ENCODE assay signal across 12 cellular contexts in the genomic region with DNA sequence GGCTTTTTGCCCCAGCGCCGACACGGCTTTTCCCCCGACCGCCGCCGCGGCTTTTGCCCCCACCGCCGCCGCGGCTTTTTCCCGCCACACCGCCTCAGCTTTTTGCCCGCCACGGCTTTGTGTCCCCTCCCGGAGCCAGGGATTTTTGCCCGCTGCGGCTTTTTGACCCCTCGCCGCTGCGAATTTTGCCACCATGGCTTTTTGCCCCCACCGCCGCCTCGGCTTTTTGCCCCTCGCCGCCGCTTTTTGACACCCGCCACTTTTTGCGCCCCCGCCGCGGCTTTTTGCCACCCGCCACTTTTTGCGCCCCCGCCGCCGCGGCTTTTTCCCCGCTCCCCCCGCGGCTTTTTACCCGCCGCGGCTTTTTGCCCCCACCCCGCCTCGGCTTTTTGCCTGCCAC.
"Had no signal": no experiment of that assay in that cellular context is flagged by ENCODE, and none has a peak within 500 bp of the region (broad histone marks: within the 10 kb centered on the region; RNA-seq: fewer than 3 reads in every experiment).

No MANE protein-coding gene starts in this region.

- H3K4me3 Mint-ChIP-seq: dendritic cell treated with granulocyte-macrophage colony-stimulating factor and Interleukin-4, amounts not matched to agents 40 ng/mL and 50 ng/mL, for 4 days; naive thymus-derived CD8-positive, alpha-beta T cell had no signal

- H3K27me3 Mint-ChIP-seq: dendritic cell treated with granulocyte-macrophage colony-stimulating factor and Interleukin-4, amounts not matched to agents 40 ng/mL and 50 ng/mL, for 4 days; naive thymus-derived CD8-positive, alpha-beta T cell had no signal

- H3K4me3 ChIP-seq: esophagus squamous epithelium, mucosa of descending colon, right atrium auricular region had no signal

- H3K27ac Mint-ChIP-seq: dendritic cell treated with granulocyte-macrophage colony-stimulating factor and Interleukin-4, amounts not matched to agents 40 ng/mL and 50 ng/mL, for 4 days; naive thymus-derived CD8-positive, alpha-beta T cell had no signal

- H3K9me3 ChIP-seq: right atrium auricular region had no signal

- DNase-seq: esophagus squamous epithelium; foreskin fibroblast; mammary epithelial cell; small intestine; stimulated activated CD4-positive, alpha-beta T cell treated with anti-CD3 and anti-CD28 coated beads, Interleukin-12 subunit alpha, Interleukin-12 subunit beta, amount 100 ng/mL, for 4 hours; stimulated activated naive CD4-positive, alpha-beta T cell; trophoblast cell had no signal

- H3K27me3 ChIP-seq: neutrophil, right atrium auricular region had no signal

- H3K27ac ChIP-seq: esophagus squamous epithelium, neutrophil, right atrium auricular region had no signal

- H3K4me1 Mint-ChIP-seq: naive thymus-derived CD8-positive, alpha-beta T cell had no signal

- H3K4me1 ChIP-seq: esophagus squamous epithelium, right atrium auricular region had no signal

- H3K36me3 ChIP-seq: esophagus squamous epithelium, neutrophil, right atrium auricular region had no signal

- ATAC-seq: mucosa of descending colon; naive thymus-derived CD8-positive, alpha-beta T cell had no signal
